Comparison of ENCODE assay signal across 12 cellular contexts in genomic region chr20:52340036-52340634, GRCh38.
DNase-seq lines count a peak whose midpoint lies in the region; ATAC-seq lines count a peak whose summit lies in the region.
"Had no signal": no experiment of that assay in that cellular context is flagged by ENCODE, and none has a peak within 500 bp of the region (broad histone marks: within the 10 kb centered on the region; RNA-seq: fewer than 3 reads in every experiment).

No MANE protein-coding gene starts in this region.

- DNase-seq in ELF-1 (ENCODE audit: low read depth, low spot score): peak; percentile 6
- DNase-seq in LoVo (ENCODE audit: low spot score): peak; percentile 4
- peak; percentile 67 for DNase-seq in SK-MEL-5 (ENCODE audit: low read depth, low spot score)
- DNase-seq in iris pigment epithelial cell (ENCODE audit: low read depth): peak; percentile 4
- DNase-seq in KG1 (lab: John Stamatoyannopoulos, UW): no peak
- no peak for DNase-seq in G401 (ENCODE audit: low spot score)
- DNase-seq: DMS79, KBM-7, sigmoid colon, T-helper 9 cell had no signal

- in situ Hi-C loops in SK-MEL-5 (cut with HindIII; ENCODE audit: low pct_unique_long_range_greater_than_20kb, low sequenced_read_pairs) (no loop called here), G401 (cut with HindIII; ENCODE audit: low sequenced_read_pairs) (no loop called here)

- no peak for ATAC-seq in GM21737 (IDR thresholded peaks at IDR 0.05; ENCODE audit: unreplicated experiment)
- ATAC-seq in HG02642 (IDR thresholded peaks at IDR 0.05; ENCODE audit: poor library complexity, unreplicated experiment): no peak

Comparison
In these comparisons a context has a peak if more than half of its experiments do, and no peak if none do; other contexts are left out.
1. DNase-seq: peak in ELF-1 (single experiment), LoVo (single experiment), SK-MEL-5 (single experiment) and iris pigment epithelial cell (single experiment); none in KG1 (single experiment) and G401 (single experiment).